Comparison of ENCODE assay signal across 22 cellular contexts in genomic region chr7:110017405-110017804, GRCh38.
DNase-seq lines count a peak whose midpoint lies in the region; ATAC-seq and TF ChIP-seq lines count a peak whose summit lies in the region.
"Had no signal": no experiment of that assay in that cellular context is flagged by ENCODE, and none has a peak within 500 bp of the region (broad histone marks: within the 10 kb centered on the region; RNA-seq: fewer than 3 reads in every experiment).

No MANE protein-coding gene starts in this region.

- TF ChIP-seq CTCF in SK-N-SH (IDR thresholded peaks at IDR 0.05) (no peak), HFFc6 (IDR thresholded peaks at IDR 0.05) (no peak), GM13976 (IDR thresholded peaks at IDR 0.05; ENCODE audit: borderline replicate concordance, control extremely low read depth, extremely low read depth, insufficient read depth, missing control alignments) (no peak)

- H3K36me3 Mint-ChIP-seq in HFFc6 (ENCODE audit: low read depth), result no peaks in the 10 kb centered on the region
- H3K36me3 Mint-ChIP-seq: CD14-positive monocyte; CD4-positive, alpha-beta memory T cell had no signal

- H3K79me1 ChIP-seq in trophoblast cell (ENCODE audit: low read length), result no peaks in the 10 kb centered on the region

- H3K4ac ChIP-seq in trophoblast cell (ENCODE audit: low read depth, low read length), result no peak overlapping the region

- no peak overlapping the region for H3K27ac Mint-ChIP-seq in HFFc6
- H3K27ac Mint-ChIP-seq: CD14-positive monocyte; CD4-positive, alpha-beta memory T cell; H9 had no signal

- ATAC-seq in SK-N-SH treated with all-trans-retinoic acid at 6 μM for 48 hours (no peak), HG02840 (IDR thresholded peaks at IDR 0.05; ENCODE audit: low FRiP score, unreplicated experiment) (no peak), GM21423 (IDR thresholded peaks at IDR 0.05; ENCODE audit: unreplicated experiment) (no peak)
- ATAC-seq: HCT116 had no signal

- no peaks in the 10 kb centered on the region for H3K9me3 Mint-ChIP-seq in HFFc6
- H3K9me3 Mint-ChIP-seq: H9 had no signal

- no peak overlapping the region for H3K23ac ChIP-seq in trophoblast cell (ENCODE audit: low read length)

- POLR2A ChIA-PET in SK-N-SH (lab: Yijun Ruan, JAX), result no interaction called here

- no peak overlapping the region for H2BK120ac ChIP-seq in trophoblast cell (ENCODE audit: insufficient read depth, low read length, poor library complexity)

- in situ Hi-C loops in GM13976 (cut with MboI; ENCODE audit: low sequenced_read_pairs, unreplicated experiment), result no loop called here

- H3K79me2 ChIP-seq in SK-N-SH (ENCODE audit: insufficient read depth) (no peaks in the 10 kb centered on the region), trophoblast cell (ENCODE audit: control insufficient read depth, insufficient read depth, low read length, poor library complexity) (no peaks in the 10 kb centered on the region)

- no peaks in the 10 kb centered on the region; the same call in 1 of the 2 replicates for H3K27me3 Mint-ChIP-seq in HFFc6 (ENCODE audit: insufficient read depth)
- H3K27me3 Mint-ChIP-seq: CD4-positive, alpha-beta memory T cell had no signal

- H3K4me1 Mint-ChIP-seq in HFFc6 (ENCODE audit: low read depth), result peaks cover 15% of the 10 kb centered on the region
- H3K4me1 Mint-ChIP-seq: CD14-positive monocyte; CD4-positive, alpha-beta memory T cell had no signal

- no peak overlapping the region for H4K12ac ChIP-seq in trophoblast cell (ENCODE audit: low read depth, low read length)

- H3K4me1 ChIP-seq in SK-N-SH (ENCODE audit: control insufficient read depth in 1 of 2, insufficient read depth in 2 of 2, low read depth in 1 of 2, low read length in 1 of 2), result no peaks in the 10 kb centered on the region
- H3K4me1 ChIP-seq in trophoblast cell (ENCODE audit: control insufficient read depth in 1 of 2, insufficient read depth in 2 of 2, low read length in 2 of 2), result no peaks in the 10 kb centered on the region
- H3K4me1 ChIP-seq: BLaER1 treated with 17β-estradiol and CSF1 and Interleukin-3, amounts not matched to agents 10 nM and 100 nM had no signal

- 3% methylated on average over 1 of the region's 1 CpG for WGBS in SK-N-SH (ENCODE audit: low lambda C conversion rate)
- WGBS in trophoblast cell (ENCODE audit: extremely low coverage, insufficient coverage, insufficient read length), result no CpG with 5 or more reads among the region's 1 CpG

- H3K14ac ChIP-seq in trophoblast cell (ENCODE audit: low read length), result no peak overlapping the region

- H4K91ac ChIP-seq in trophoblast cell (ENCODE audit: low read depth, low read length), result no peak overlapping the region

- no peak overlapping the region for H3K18ac ChIP-seq in trophoblast cell (ENCODE audit: low read length)

- H2AFZ ChIP-seq in SK-N-SH (ENCODE audit: low read depth) (no peak overlapping the region), trophoblast cell (ENCODE audit: insufficient read depth, low read length, poor library complexity) (no peak overlapping the region)
- H2AFZ ChIP-seq: GM23248 had no signal

- H3K9me3 ChIP-seq in SK-N-SH, result no peaks in the 10 kb centered on the region; the same call in 1 of the 2 replicates
- no peaks in the 10 kb centered on the region for H3K9me3 ChIP-seq in SK-N-MC (ENCODE audit: low read depth, low read length)
- H3K9me3 ChIP-seq in trophoblast cell (ENCODE audit: insufficient read depth, low read depth, low read length), result no peaks in the 10 kb centered on the region
- H3K9me3 ChIP-seq: BE2C; BLaER1 treated with 17β-estradiol and CSF1 and Interleukin-3, amounts not matched to agents 10 nM and 100 nM had no signal

- no peak for TF ChIP-seq RAD21 in SK-N-SH (IDR thresholded peaks at IDR 0.05; ENCODE audit: low read length)

- H2BK5ac ChIP-seq in trophoblast cell (ENCODE audit: low read depth, low read length, poor library complexity), result no peak overlapping the region

- H3K27ac ChIP-seq in SK-N-SH (ENCODE audit: low read depth in 2 of 2, low read length in 1 of 2) (no peak overlapping the region), SK-N-MC (no peak overlapping the region; the same call in 1 of the 2 replicates), trophoblast cell (ENCODE audit: low read depth, low read length) (no peak overlapping the region)
- H3K27ac ChIP-seq: 22Rv1; BLaER1 treated with 17β-estradiol and CSF1 and Interleukin-3, amounts not matched to agents 10 nM and 100 nM; GM23248 had no signal

- no peak overlapping the region for H3K9ac ChIP-seq in SK-N-SH
- no peak overlapping the region for H3K9ac ChIP-seq in SK-N-MC (ENCODE audit: insufficient read length)
- H3K9ac ChIP-seq in trophoblast cell (ENCODE audit: low read length), result no peak overlapping the region
- H3K9ac ChIP-seq: BLaER1 treated with 17β-estradiol and CSF1 and Interleukin-3, amounts not matched to agents 10 nM and 100 nM; GM23248 had no signal

- CTCF ChIA-PET in SK-N-SH (lab: Yijun Ruan, JAX), result no interaction called here

- no peak overlapping the region for H2BK12ac ChIP-seq in trophoblast cell (ENCODE audit: low read length)

- H4K8ac ChIP-seq in trophoblast cell (ENCODE audit: low read depth, low read length), result no peak overlapping the region

- H3K4me2 ChIP-seq in SK-N-SH, result no peak overlapping the region
- no peak overlapping the region for H3K4me2 ChIP-seq in trophoblast cell (ENCODE audit: low read length)
- H3K4me2 ChIP-seq: BLaER1 treated with 17β-estradiol and CSF1 and Interleukin-3, amounts not matched to agents 10 nM and 100 nM had no signal

- no peak for TF ChIP-seq EP300 in SK-N-SH (IDR thresholded peaks at IDR 0.05; ENCODE audit: borderline replicate concordance in 1 of 2, low read depth in 1 of 2, low read length in 1 of 2)

- H3K4me3 Mint-ChIP-seq in HFFc6, result peak overlapping the region; percentile 2; the same call in 1 of the 2 replicates
- H3K4me3 Mint-ChIP-seq: CD14-positive monocyte; CD4-positive, alpha-beta memory T cell; H9 had no signal

- DNase-seq in SK-N-SH (no peak), HFFc6 (no peak), SK-N-MC (ENCODE audit: low read depth, low spot score) (peak; percentile 56), trophoblast cell (peak; percentile 11 to 64), GM13976 (ENCODE audit: low spot score) (no peak)
- DNase-seq: AML-193; BE2C; Calu3; CD4-positive, alpha-beta memory T cell; COR-L47; DMS53; DMS79 treated with DMSO at 0.1 percent for 48 hours; GF-D8; GM23248; H9 had no signal

- H3K4me3 ChIP-seq in SK-N-SH (ENCODE audit: low read depth in 2 of 2, low read length in 1 of 2), result no peak overlapping the region
- H3K4me3 ChIP-seq in SK-N-MC, result no peak overlapping the region
- no peak overlapping the region for H3K4me3 ChIP-seq in trophoblast cell (ENCODE audit: low read depth, low read length)
- H3K4me3 ChIP-seq: BLaER1 treated with 17β-estradiol and CSF1 and Interleukin-3, amounts not matched to agents 10 nM and 100 nM; GM23248 had no signal

- H2AK5ac ChIP-seq in trophoblast cell (ENCODE audit: low read length), result no peak overlapping the region

- H3F3A ChIP-seq in SK-N-SH (replicated peaks; ENCODE audit: insufficient read depth), result no peaks in the 10 kb centered on the region

- H4K20me1 ChIP-seq in SK-N-SH (ENCODE audit: insufficient read depth), result no peaks in the 10 kb centered on the region
- H4K20me1 ChIP-seq: BLaER1 treated with 17β-estradiol and CSF1 and Interleukin-3, amounts not matched to agents 10 nM and 100 nM had no signal

- H3K36me3 ChIP-seq in SK-N-SH (replicated peaks in 1 of 2; ENCODE audit: control insufficient read depth in 1 of 2, insufficient read depth in 2 of 2, low read length in 1 of 2), result no peaks in the 10 kb centered on the region
- no peaks in the 10 kb centered on the region for H3K36me3 ChIP-seq in SK-N-MC (ENCODE audit: insufficient read depth, low read length)
- H3K36me3 ChIP-seq in trophoblast cell (ENCODE audit: control insufficient read depth in 1 of 2, insufficient read depth in 2 of 2, low read length in 2 of 2), result no peaks in the 10 kb centered on the region
- H3K36me3 ChIP-seq: BE2C; BLaER1 treated with 17β-estradiol and CSF1 and Interleukin-3, amounts not matched to agents 10 nM and 100 nM had no signal

- H3K9me2 ChIP-seq in SK-N-SH, result no peaks in the 10 kb centered on the region

- H3K27me3 ChIP-seq in SK-N-SH (ENCODE audit: insufficient read depth), result no peaks in the 10 kb centered on the region
- no peaks in the 10 kb centered on the region for H3K27me3 ChIP-seq in trophoblast cell (ENCODE audit: insufficient read depth, low read length)
- H3K27me3 ChIP-seq: BE2C; BLaER1 treated with 17β-estradiol and CSF1 and Interleukin-3, amounts not matched to agents 10 nM and 100 nM had no signal

TF ChIP-seq in SK-N-SH, 30 proteins besides CTCF, POLR2A, EP300 and RAD21 (continues in another document):
- TF ChIP-seq REST (IDR thresholded peaks at IDR 0.05; ENCODE audit: low read depth, low read length) (no peak), USF1 (IDR thresholded peaks at IDR 0.05; ENCODE audit: borderline replicate concordance, low read depth) (no peak), TAF1 (IDR thresholded peaks at IDR 0.05; ENCODE audit: borderline replicate concordance, low read depth, low read length) (no peak)

Comparison
In these comparisons a context has a peak if more than half of its experiments do, and no peak if none do; other contexts are left out.
1. DNase-seq: peak in SK-N-MC (single experiment) and trophoblast cell (2 of 2); none in SK-N-SH (single experiment), HFFc6 (single experiment) and GM13976 (single experiment).